24 cellular contexts compared by ENCODE assay signal in the genomic region with DNA sequence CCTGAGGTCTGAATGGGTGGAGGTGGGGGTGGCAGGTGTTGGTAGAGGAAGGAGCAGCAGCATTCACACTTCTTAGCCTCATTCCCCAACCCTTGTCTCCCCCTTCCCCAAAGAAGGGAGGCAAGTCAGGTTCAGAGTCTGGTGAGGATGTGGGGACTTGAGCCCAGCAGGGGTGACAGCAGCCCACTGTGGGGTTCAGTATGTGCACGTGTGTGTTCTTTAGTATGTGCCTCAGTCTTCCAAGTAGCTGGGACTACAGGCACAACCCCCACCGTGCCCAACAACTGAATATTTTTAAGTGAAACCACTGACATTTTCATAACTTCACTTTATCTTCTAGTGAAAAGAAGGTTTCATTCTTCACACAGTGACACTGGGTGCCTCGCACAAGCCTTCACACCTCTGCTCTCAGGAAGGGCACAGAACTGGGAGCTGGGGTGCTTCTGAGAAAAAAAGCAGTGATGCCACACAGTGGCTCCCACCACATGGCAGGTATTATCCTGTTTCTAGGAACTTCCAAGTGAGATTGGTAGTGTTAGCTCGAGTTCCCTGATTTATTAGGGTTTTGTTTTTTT. TPM values are rescaled to one million over a fixed set of nuclear protein-coding genes. Genes with fewer than 3 reads are reported as not detected.
DNase-seq lines count a peak whose midpoint lies in the region; ATAC-seq and TF ChIP-seq lines count a peak whose summit lies in the region.
"Had no signal": no experiment of that assay in that cellular context is flagged by ENCODE, and none has a peak within 500 bp of the region (broad histone marks: within the 10 kb centered on the region; RNA-seq: fewer than 3 reads in every experiment).

No MANE protein-coding gene starts in this region.

- peaks cover 60% of the 10 kb centered on the region for H3K27me3 Mint-ChIP-seq in activated T-cell treated with anti-CD3 and anti-CD28 coated beads, Interleukin-2, amount 50 U/mL, for 72 hours (ENCODE audit: low read depth)
- H3K27me3 Mint-ChIP-seq in activated naive CD8-positive, alpha-beta T cell = peaks cover 7% of the 10 kb centered on the region
- H3K27me3 Mint-ChIP-seq in activated T-helper 1 cell treated with anti-CD3 and anti-CD28 coated beads, Interleukin-12 subunit alpha, Interleukin-12 subunit beta, Interleukin-2, Interleukin-4 antibody, amounts not matched to agents 30 ng/mL and 10 ng/mL and 1 ng/mL, durations not matched to agents 14 hours and 24 hours and 36 hours (ENCODE audit: insufficient read depth) = peaks cover 31% of the 10 kb centered on the region

- TF ChIP-seq CTCF in WERI-Rb-1 (IDR thresholded peaks at IDR 0.05; ENCODE audit: low read depth, low read length) = no peak

- no peaks in the 10 kb centered on the region for H3K36me3 ChIP-seq in WERI-Rb-1
- H3K36me3 ChIP-seq: BLaER1 had no signal

- no peak overlapping the region for H3K27ac ChIP-seq in WERI-Rb-1
- H3K27ac ChIP-seq: 22Rv1, BLaER1, KMS-11 had no signal

- DNase-seq in NK-92 treated with Interleukin-12 subunit alpha and Interleukin-12 subunit beta, amount 100 ng/mL, for 24 hours (lab: John Stamatoyannopoulos, UW) = peak; percentile 24
- no peak for DNase-seq in NK-92 (lab: John Stamatoyannopoulos, UW; ENCODE audit: unreplicated experiment)
- no peak for DNase-seq in activated T-cell treated with anti-CD3 and anti-CD28 coated beads, Interleukin-2, amount 50 U/mL, for 72 hours
- DNase-seq in activated T-cell treated with anti-CD3 and anti-CD28 coated beads, Interleukin-2, amount 50 U/mL, for 1 hour = no peak
- DNase-seq in stimulated activated effector memory CD8-positive, alpha-beta T cell treated with anti-CD3 and anti-CD28 coated beads, Interleukin-12 subunit alpha, Interleukin-12 subunit beta, amount 100 ng/mL, for 72 hours (ENCODE audit: low spot score in 2 of 2) = no peak
- no peak for DNase-seq in activated T-helper 1 cell treated with anti-CD3 and anti-CD28 coated beads, Interleukin-12 subunit alpha, Interleukin-12 subunit beta, Interleukin-2, Interleukin-4 antibody, amounts not matched to agents 30 ng/mL and 10 ng/mL and 1 ng/mL, durations not matched to agents 14 hours and 24 hours and 36 hours (ENCODE audit: low spot score)
- no peak for DNase-seq in WERI-Rb-1
- DNase-seq: ACHN; CD4-positive, alpha-beta T cell; COR-L47; DND-41; IMR-90; NCI-H1092 treated with DMSO at 0.1 percent for 48 hours; NCI-H146; NCI-H2029; NCI-H2227 treated with DMSO at 0.1 percent for 48 hours; NCI-H510A; NCI-H748 treated with DMSO at 0.1 percent for 48 hours had no signal

- no peaks in the 10 kb centered on the region for H3K9me3 ChIP-seq in WERI-Rb-1 (ENCODE audit: severe bottlenecking)
- H3K9me3 ChIP-seq: BLaER1 had no signal

- no peaks in the 10 kb centered on the region for H3K36me3 Mint-ChIP-seq in activated T-cell treated with anti-CD3 and anti-CD28 coated beads, Interleukin-2, amount 50 U/mL, for 72 hours (ENCODE audit: insufficient read depth in 2 of 2)
- H3K36me3 Mint-ChIP-seq in activated naive CD8-positive, alpha-beta T cell = no peaks in the 10 kb centered on the region
- H3K36me3 Mint-ChIP-seq in stimulated activated effector memory CD8-positive, alpha-beta T cell treated with anti-CD3 and anti-CD28 coated beads, Interleukin-12 subunit alpha, Interleukin-12 subunit beta, amount 100 ng/mL, for 72 hours = peaks cover 4% of the 10 kb centered on the region
- H3K36me3 Mint-ChIP-seq in activated T-helper 1 cell treated with anti-CD3 and anti-CD28 coated beads, Interleukin-12 subunit alpha, Interleukin-12 subunit beta, Interleukin-2, Interleukin-4 antibody, amounts not matched to agents 30 ng/mL and 10 ng/mL and 1 ng/mL, durations not matched to agents 14 hours and 24 hours and 36 hours (ENCODE audit: low read depth) = no peaks in the 10 kb centered on the region

- H3K27me3 ChIP-seq in WERI-Rb-1 (ENCODE audit: insufficient read depth, low read depth, severe bottlenecking) = no peaks in the 10 kb centered on the region
- H3K27me3 ChIP-seq: BLaER1 had no signal

- H3K9me3 Mint-ChIP-seq in activated T-cell treated with anti-CD3 and anti-CD28 coated beads, Interleukin-2, amount 50 U/mL, for 72 hours = no peaks in the 10 kb centered on the region
- H3K9me3 Mint-ChIP-seq in activated naive CD8-positive, alpha-beta T cell (ENCODE audit: low read depth) = no peaks in the 10 kb centered on the region
- H3K9me3 Mint-ChIP-seq in stimulated activated effector memory CD8-positive, alpha-beta T cell treated with anti-CD3 and anti-CD28 coated beads, Interleukin-12 subunit alpha, Interleukin-12 subunit beta, amount 100 ng/mL, for 72 hours = no peaks in the 10 kb centered on the region
- H3K9me3 Mint-ChIP-seq in activated T-helper 1 cell treated with anti-CD3 and anti-CD28 coated beads, Interleukin-12 subunit alpha, Interleukin-12 subunit beta, Interleukin-2, Interleukin-4 antibody, amounts not matched to agents 30 ng/mL and 10 ng/mL and 1 ng/mL, durations not matched to agents 14 hours and 24 hours and 36 hours = no peaks in the 10 kb centered on the region
- H3K9me3 Mint-ChIP-seq: CD4-positive, alpha-beta T cell had no signal

- H3K4me3 ChIP-seq in WERI-Rb-1 (ENCODE audit: low read depth, low read length) = no peak overlapping the region
- H3K4me3 ChIP-seq: BLaER1, GM12878 had no signal

- peak overlapping the region in 1 of 2 donors; percentile 21 for H3K4me3 Mint-ChIP-seq in activated T-cell treated with anti-CD3 and anti-CD28 coated beads, Interleukin-2, amount 50 U/mL, for 72 hours
- H3K4me3 Mint-ChIP-seq in activated naive CD8-positive, alpha-beta T cell = peak overlapping the region; percentile 20
- H3K4me3 Mint-ChIP-seq in stimulated activated effector memory CD8-positive, alpha-beta T cell treated with anti-CD3 and anti-CD28 coated beads, Interleukin-12 subunit alpha, Interleukin-12 subunit beta, amount 100 ng/mL, for 72 hours = peak overlapping the region; percentile 30
- H3K4me3 Mint-ChIP-seq in activated T-helper 1 cell treated with anti-CD3 and anti-CD28 coated beads, Interleukin-12 subunit alpha, Interleukin-12 subunit beta, Interleukin-2, Interleukin-4 antibody, amounts not matched to agents 30 ng/mL and 10 ng/mL and 1 ng/mL, durations not matched to agents 14 hours and 24 hours and 36 hours = no peak overlapping the region
- H3K4me3 Mint-ChIP-seq: CD4-positive, alpha-beta T cell had no signal

- H3K4me1 Mint-ChIP-seq in activated T-cell treated with anti-CD3 and anti-CD28 coated beads, Interleukin-2, amount 50 U/mL, for 72 hours (ENCODE audit: low read depth) = peaks cover 65% of the 10 kb centered on the region
- H3K4me1 Mint-ChIP-seq in activated naive CD8-positive, alpha-beta T cell (ENCODE audit: low read depth) = peaks cover 30% of the 10 kb centered on the region
- peaks cover 43% of the 10 kb centered on the region for H3K4me1 Mint-ChIP-seq in stimulated activated effector memory CD8-positive, alpha-beta T cell treated with anti-CD3 and anti-CD28 coated beads, Interleukin-12 subunit alpha, Interleukin-12 subunit beta, amount 100 ng/mL, for 72 hours
- peaks cover 37% of the 10 kb centered on the region for H3K4me1 Mint-ChIP-seq in activated T-helper 1 cell treated with anti-CD3 and anti-CD28 coated beads, Interleukin-12 subunit alpha, Interleukin-12 subunit beta, Interleukin-2, Interleukin-4 antibody, amounts not matched to agents 30 ng/mL and 10 ng/mL and 1 ng/mL, durations not matched to agents 14 hours and 24 hours and 36 hours (ENCODE audit: low read depth)

- H3K27ac Mint-ChIP-seq in activated T-cell treated with anti-CD3 and anti-CD28 coated beads, Interleukin-2, amount 50 U/mL, for 72 hours = no peak overlapping the region
- no peak overlapping the region for H3K27ac Mint-ChIP-seq in activated naive CD8-positive, alpha-beta T cell
- peak overlapping the region; percentile 40 for H3K27ac Mint-ChIP-seq in stimulated activated effector memory CD8-positive, alpha-beta T cell treated with anti-CD3 and anti-CD28 coated beads, Interleukin-12 subunit alpha, Interleukin-12 subunit beta, amount 100 ng/mL, for 72 hours
- no peak overlapping the region for H3K27ac Mint-ChIP-seq in activated T-helper 1 cell treated with anti-CD3 and anti-CD28 coated beads, Interleukin-12 subunit alpha, Interleukin-12 subunit beta, Interleukin-2, Interleukin-4 antibody, amounts not matched to agents 30 ng/mL and 10 ng/mL and 1 ng/mL, durations not matched to agents 14 hours and 24 hours and 36 hours
- H3K27ac Mint-ChIP-seq: CD4-positive, alpha-beta T cell had no signal

- intact Hi-C loops in activated T-helper 1 cell treated with anti-CD3 and anti-CD28 coated beads, Interleukin-12 subunit alpha, Interleukin-12 subunit beta, Interleukin-2, Interleukin-4 antibody, amounts not matched to agents 30 ng/mL and 10 ng/mL and 1 ng/mL, durations not matched to agents 14 hours and 24 hours and 36 hours (cut with micrococcal nuclease) = loop anchor here (2.0 kb wide), 1 partner anchor 33 kb away; a partner anchor contains a TSS

- ATAC-seq in activated T-cell treated with anti-CD3 and anti-CD28 coated beads, Interleukin-2, amount 50 U/mL, for 72 hours (replicated peaks in 1 of 2) = peak; percentile 40 to 49
- ATAC-seq in stimulated activated effector memory CD8-positive, alpha-beta T cell treated with anti-CD3 and anti-CD28 coated beads, Interleukin-12 subunit alpha, Interleukin-12 subunit beta, amount 100 ng/mL, for 72 hours = peak; percentile 65
- ATAC-seq: GM12878, Right ventricle myocardium inferior had no signal

RNA-seq across cellular contexts. Expression of a gene that starts 33.4 kb away (rescaled TPM):
- 100 to 1,000 TPM; 168 to 181 TPM for total RNA-seq in activated T-cell treated with anti-CD3 and anti-CD28 coated beads, Interleukin-2, amount 50 U/mL, for 72 hours
- 121 and 123 TPM in 2 replicates for total RNA-seq in activated T-helper 1 cell treated with anti-CD3 and anti-CD28 coated beads, Interleukin-12 subunit alpha, Interleukin-12 subunit beta, Interleukin-2, Interleukin-4 antibody, amounts not matched to agents 30 ng/mL and 10 ng/mL and 1 ng/mL, durations not matched to agents 14 hours and 24 hours and 36 hours

RNA-seq across cellular contexts. Expression of a gene that starts 43.9 kb away (rescaled TPM):
- 10 to 100 TPM; 55.7 to 56.4 TPM for total RNA-seq in activated T-cell treated with anti-CD3 and anti-CD28 coated beads, Interleukin-2, amount 50 U/mL, for 72 hours
- total RNA-seq in activated T-helper 1 cell treated with anti-CD3 and anti-CD28 coated beads, Interleukin-12 subunit alpha, Interleukin-12 subunit beta, Interleukin-2, Interleukin-4 antibody, amounts not matched to agents 30 ng/mL and 10 ng/mL and 1 ng/mL, durations not matched to agents 14 hours and 24 hours and 36 hours = 81.3 and 84.6 TPM in 2 replicates

RNA-seq across cellular contexts. Expression of a gene that starts 56.8 kb away (rescaled TPM):
- total RNA-seq in activated T-cell treated with anti-CD3 and anti-CD28 coated beads, Interleukin-2, amount 50 U/mL, for 72 hours = not detected
- not detected in 2 replicates for total RNA-seq in activated T-helper 1 cell treated with anti-CD3 and anti-CD28 coated beads, Interleukin-12 subunit alpha, Interleukin-12 subunit beta, Interleukin-2, Interleukin-4 antibody, amounts not matched to agents 30 ng/mL and 10 ng/mL and 1 ng/mL, durations not matched to agents 14 hours and 24 hours and 36 hours
- total RNA-seq: IMR-90 had no signal
